ENCODE assay signal across 9 cellular contexts in the genomic region with DNA sequence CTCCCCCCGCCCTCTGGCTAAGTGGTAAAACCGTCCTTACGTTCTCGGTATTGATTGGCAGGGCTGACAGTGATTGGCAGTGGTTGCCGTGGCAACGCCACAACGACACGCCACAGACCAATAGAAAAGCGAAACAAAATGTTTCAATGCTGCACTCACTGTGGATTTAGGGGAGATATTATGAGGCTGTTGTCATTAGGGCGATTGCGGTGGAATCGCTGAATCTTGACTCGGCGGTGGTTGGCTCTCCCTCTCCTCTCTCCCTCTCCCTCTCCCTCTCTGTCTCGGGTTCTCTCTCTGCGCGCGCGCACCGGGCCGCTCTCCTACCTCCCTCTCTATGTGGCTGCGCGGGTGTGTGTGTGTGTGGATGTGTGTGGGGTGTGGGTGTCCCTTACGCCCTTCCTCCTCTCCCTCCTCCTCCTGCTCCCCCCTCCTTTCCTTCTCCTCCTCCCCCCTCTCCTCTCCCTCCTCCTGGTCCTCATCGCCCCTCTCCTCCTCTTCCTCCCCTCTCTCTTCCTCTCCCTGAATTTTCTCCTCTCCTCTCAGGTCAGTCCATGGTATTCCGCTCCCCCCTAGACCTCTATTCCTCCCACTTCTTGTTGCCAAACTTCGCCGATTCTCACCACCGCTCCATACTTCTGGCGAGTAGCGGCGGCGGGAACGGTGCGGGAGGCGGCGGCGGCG. TPM values are rescaled to one million over a fixed set of nuclear protein-coding genes. Genes with fewer than 3 reads are reported as not detected.
A peak's percentile ranks its signal among the peaks of the same experiment; 100 is the strongest.
DNase-seq lines count a peak whose midpoint lies in the region; ATAC-seq and TF ChIP-seq lines count a peak whose summit lies in the region.
"Had no signal": no experiment of that assay in that cellular context is flagged by ENCODE, and none has a peak within 500 bp of the region (broad histone marks: within the 10 kb centered on the region; RNA-seq: fewer than 3 reads in every experiment).

A gene (plus strand): TSS at position 152 of the 684 bp plus-strand sequence. CDS start 403 bp downstream, at position 555.

- TF ChIP-seq CTCF in left ventricle myocardium inferior (IDR thresholded peaks at IDR 0.05; ENCODE audit: borderline replicate concordance) (no peak), right atrium auricular region (IDR thresholded peaks at IDR 0.05) (no peak), neural crest cell (conservative IDR thresholded peaks at IDR 0.05) (no peak)

- DNase-seq in left ventricle myocardium inferior (no peak), right atrium auricular region (ENCODE audit: low spot score) (no peak), SJSA1 (ENCODE audit: low read depth in 1 of 2, low spot score in 2 of 2) (no peak), dermis microvascular lymphatic vessel endothelial cell (ENCODE audit: low read depth in 2 of 2) (peak; percentile 18 to 43), neural crest cell (ENCODE audit: low read depth, low spot score) (no peak), midbrain (lab: John Stamatoyannopoulos, UW) (no peak), SIG-M5 treated with dmso at 0.1 percent for 504 hours (lab: John Stamatoyannopoulos, UW; ENCODE audit: unreplicated experiment) (no peak)

- H3K4me1 ChIP-seq in left ventricle myocardium inferior (peaks cover 63% of the 10 kb centered on the region), right atrium auricular region (peaks cover 0 to 59% of the 10 kb centered on the region in 2 donors), SJSA1 (replicated peaks) (peaks cover 19% of the 10 kb centered on the region)

- peaks cover 31% of the 10 kb centered on the region for H3K4me1 Mint-ChIP-seq in neural crest cell

- peak within 1 kb of the TSS; percentile 81 for H3K4me3 Mint-ChIP-seq in neural crest cell

- peaks cover 98% of the 10 kb centered on the region for H3K27me3 Mint-ChIP-seq in neural crest cell (ENCODE audit: low read depth)

- intact Hi-C loops in left ventricle myocardium inferior (cut with micrococcal nuclease): no loop called here

- H3K36me3 Mint-ChIP-seq in neural crest cell (ENCODE audit: low read depth): peaks cover 2% of the 10 kb centered on the region

- H3K27me3 ChIP-seq in left ventricle myocardium inferior (ENCODE audit: low read depth) (peaks cover 100% of the 10 kb centered on the region), right atrium auricular region (peaks cover 50 to 55% of the 10 kb centered on the region in 2 donors), SJSA1 (replicated peaks) (peaks cover 38% of the 10 kb centered on the region)

- ATAC-seq in HG03025 (IDR thresholded peaks at IDR 0.05; ENCODE audit: low FRiP score, unreplicated experiment): peak; percentile 69

- H3K9me3 ChIP-seq in left ventricle myocardium inferior (replicated peaks) (no peaks in the 10 kb centered on the region), right atrium auricular region (no peaks in the 10 kb centered on the region), SJSA1 (replicated peaks) (no peaks in the 10 kb centered on the region)

- no peak within 1 kb of the TSS for H3K27ac Mint-ChIP-seq in neural crest cell (ENCODE audit: unreplicated experiment)

- H3K9me3 Mint-ChIP-seq in neural crest cell: no peaks in the 10 kb centered on the region

- H3K4me3 ChIP-seq in left ventricle myocardium inferior (peak within 1 kb of the TSS; percentile 47), right atrium auricular region (peak within 1 kb of the TSS in 1 of 2 donors; percentile 40), SJSA1 (peak within 1 kb of the TSS; percentile 31)

- H3K27ac ChIP-seq in left ventricle myocardium inferior (replicated peaks) (no peak within 1 kb of the TSS), right atrium auricular region (no peak within 1 kb of the TSS), SJSA1 (no peak within 1 kb of the TSS)

- H3K36me3 ChIP-seq in left ventricle myocardium inferior (no peaks in the 10 kb centered on the region), right atrium auricular region (no peaks in the 10 kb centered on the region), SJSA1 (no peaks in the 10 kb centered on the region)

RNA-seq across cellular contexts. Expression of the gene that starts here (rescaled TPM):
- total RNA-seq in left ventricle myocardium inferior: not detected
- not detected for total RNA-seq in right atrium auricular region
- not detected in 2 replicates for total RNA-seq in SJSA1 (2014; rRNA removed; shearing (Covaris generic))
- not detected in 2 replicates for total RNA-seq in dermis microvascular lymphatic vessel endothelial cell
- not detected in 2 replicates for total RNA-seq in neural crest cell
- total RNA-seq: fibroblast of villous mesenchyme had no signal

Comparison
In these comparisons a context has a peak if more than half of its experiments do, and no peak if none do; other contexts are left out.
1. Peak in DNase-seq in dermis microvascular lymphatic vessel endothelial cell; RNA of the gene not detected or under 1 TPM.